In the genomic region with DNA sequence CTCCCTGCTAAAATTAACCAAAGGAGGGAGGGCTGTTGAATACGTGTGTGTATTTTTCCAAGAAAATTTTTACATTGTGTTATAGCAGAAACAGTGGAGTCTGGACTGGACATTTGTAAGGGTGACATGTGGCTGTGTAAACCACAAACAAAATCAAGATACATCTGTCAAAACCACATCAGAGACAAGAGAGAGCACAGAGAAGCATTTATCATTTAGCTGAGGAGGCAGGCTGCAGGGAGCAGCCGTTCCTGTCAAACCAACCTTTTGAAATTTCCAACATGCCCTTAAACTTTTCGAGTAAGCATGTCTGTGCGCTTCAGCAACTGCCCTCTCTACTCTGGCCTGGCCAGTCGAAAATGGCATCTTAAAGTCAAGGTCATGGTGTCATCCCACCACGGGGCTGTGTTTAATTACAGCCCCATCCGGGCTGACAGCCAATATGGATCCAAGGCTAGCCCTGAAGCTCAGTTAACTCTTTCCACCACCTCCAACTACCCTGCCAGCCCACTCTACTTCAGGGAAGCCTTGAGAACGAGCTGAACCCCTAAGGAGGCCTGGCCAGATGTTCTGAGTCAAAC, we compare ENCODE assay signal across 12 cellular contexts. TPM values are rescaled to one million over a fixed set of nuclear protein-coding genes. Genes with fewer than 3 reads are reported as not detected.
A peak's percentile ranks its signal among the peaks of the same experiment; 100 is the strongest.
DNase-seq lines count a peak whose midpoint lies in the region; ATAC-seq and TF ChIP-seq lines count a peak whose summit lies in the region.
"Had no signal": no experiment of that assay in that cellular context is flagged by ENCODE, and none has a peak within 500 bp of the region (broad histone marks: within the 10 kb centered on the region; RNA-seq: fewer than 3 reads in every experiment).

No MANE protein-coding gene starts in this region.

- TF ChIP-seq CTCF in CD4-positive, alpha-beta T cell (IDR thresholded peaks at IDR 0.05): no peak

- H3K27me3 ChIP-seq in CD4-positive, alpha-beta T cell (ENCODE audit: control insufficient read depth, insufficient read depth, low read length): peaks cover 73% of the 10 kb centered on the region
- no peaks in the 10 kb centered on the region for H3K27me3 ChIP-seq in muscle layer of colon (ENCODE audit: control insufficient read depth in 1 of 2, insufficient read depth in 2 of 2, low read length in 2 of 2)
- H3K27me3 ChIP-seq: brain microvascular endothelial cell had no signal

- H3K9me3 Mint-ChIP-seq in CD4-positive, alpha-beta T cell: no peaks in the 10 kb centered on the region
- H3K9me3 Mint-ChIP-seq in activated T-helper 2 cell treated with anti-CD3 and anti-CD28 coated beads, Interferon-gamma antibody, Interleukin-2, Interleukin-4, amounts not matched to agents 10 μg/mL and 5 μg/mL and 100 μg/mL, durations not matched to agents 14 hours and 24 hours and 36 hours: no peaks in the 10 kb centered on the region

- H3K4me1 ChIP-seq in muscle layer of colon (ENCODE audit: insufficient read depth, low read length): peaks cover 51% of the 10 kb centered on the region

- H3K36me3 Mint-ChIP-seq in CD4-positive, alpha-beta T cell (ENCODE audit: low read depth): peaks cover 5% of the 10 kb centered on the region
- H3K36me3 Mint-ChIP-seq in activated T-helper 2 cell treated with anti-CD3 and anti-CD28 coated beads, Interferon-gamma antibody, Interleukin-2, Interleukin-4, amounts not matched to agents 10 μg/mL and 5 μg/mL and 100 μg/mL, durations not matched to agents 14 hours and 24 hours and 36 hours (ENCODE audit: low read depth): no peaks in the 10 kb centered on the region

- no peak overlapping the region for H3K27ac ChIP-seq in CD4-positive, alpha-beta T cell (ENCODE audit: low read depth, low read length)
- H3K27ac ChIP-seq in muscle layer of colon (ENCODE audit: low read depth, low read length): peak overlapping the region; percentile 39
- H3K27ac ChIP-seq: brain microvascular endothelial cell, tibial nerve had no signal

- peaks cover 76% of the 10 kb centered on the region for H3K27me3 Mint-ChIP-seq in CD4-positive, alpha-beta T cell
- H3K27me3 Mint-ChIP-seq in activated T-helper 2 cell treated with anti-CD3 and anti-CD28 coated beads, Interferon-gamma antibody, Interleukin-2, Interleukin-4, amounts not matched to agents 10 μg/mL and 5 μg/mL and 100 μg/mL, durations not matched to agents 14 hours and 24 hours and 36 hours (ENCODE audit: low read depth): peaks cover 77% of the 10 kb centered on the region

- CTCF ChIA-PET in CD4-positive, alpha-beta T cell (lab: Charles Lee): interaction anchor here (1.3 kb wide), 1 partner anchor 10 kb away, joined by 3 read pairs; no protein-coding TSS in a partner anchor

- peak overlapping the region; percentile 25 for H3K9ac ChIP-seq in muscle layer of colon (ENCODE audit: low read length)

- no peak overlapping the region for H3K4me3 Mint-ChIP-seq in CD4-positive, alpha-beta T cell
- H3K4me3 Mint-ChIP-seq in activated T-helper 2 cell treated with anti-CD3 and anti-CD28 coated beads, Interferon-gamma antibody, Interleukin-2, Interleukin-4, amounts not matched to agents 10 μg/mL and 5 μg/mL and 100 μg/mL, durations not matched to agents 14 hours and 24 hours and 36 hours (ENCODE audit: low read depth): no peak overlapping the region

- no peak for DNase-seq in CD4-positive, alpha-beta T cell
- peak; percentile 20 for DNase-seq in RPMI7951 (ENCODE audit: low read depth)
- DNase-seq in activated T-helper 2 cell treated with anti-CD3 and anti-CD28 coated beads, Interferon-gamma antibody, Interleukin-2, Interleukin-4, amounts not matched to agents 10 μg/mL and 5 μg/mL and 100 μg/mL, durations not matched to agents 14 hours and 24 hours and 36 hours (ENCODE audit: low spot score): no peak
- no peak for DNase-seq in COR-L47 (lab: John Stamatoyannopoulos, UW)
- no peak for DNase-seq in NCI-H2107 treated with DMSO at 0.1 percent for 48 hours (lab: John Stamatoyannopoulos, UW; ENCODE audit: unreplicated experiment)
- DNase-seq: activated T-cell treated with anti-CD3 and anti-CD28 coated beads, Interleukin-2, amount 50 U/mL, for 1 hour; brain microvascular endothelial cell; SIG-M5 had no signal

- ATAC-seq in CD4-positive, alpha-beta T cell (ENCODE audit: poor library complexity): no peak
- ATAC-seq in HG02610 (IDR thresholded peaks at IDR 0.05; ENCODE audit: unreplicated experiment) (peak; percentile 53), HG03175 (IDR thresholded peaks at IDR 0.05; ENCODE audit: unreplicated experiment) (no peak)

- intact Hi-C loops in CD4-positive, alpha-beta T cell (cut with DNase I, micrococcal nuclease): no loop called here
- intact Hi-C loops in activated T-helper 2 cell treated with anti-CD3 and anti-CD28 coated beads, Interferon-gamma antibody, Interleukin-2, Interleukin-4, amounts not matched to agents 10 μg/mL and 5 μg/mL and 100 μg/mL, durations not matched to agents 14 hours and 24 hours and 36 hours (cut with micrococcal nuclease): no loop called here

- no peaks in the 10 kb centered on the region for H3K9me3 ChIP-seq in CD4-positive, alpha-beta T cell (ENCODE audit: control insufficient read depth, low read length)
- H3K9me3 ChIP-seq in muscle layer of colon (ENCODE audit: low read length): no peaks in the 10 kb centered on the region
- H3K9me3 ChIP-seq: tibial nerve had no signal

- peaks cover 34% of the 10 kb centered on the region for H3K4me1 Mint-ChIP-seq in CD4-positive, alpha-beta T cell (ENCODE audit: low read depth)
- H3K4me1 Mint-ChIP-seq in activated T-helper 2 cell treated with anti-CD3 and anti-CD28 coated beads, Interferon-gamma antibody, Interleukin-2, Interleukin-4, amounts not matched to agents 10 μg/mL and 5 μg/mL and 100 μg/mL, durations not matched to agents 14 hours and 24 hours and 36 hours (ENCODE audit: low read depth): peaks cover 8% of the 10 kb centered on the region

- H3K27ac Mint-ChIP-seq in CD4-positive, alpha-beta T cell: peak overlapping the region; percentile 34
- H3K27ac Mint-ChIP-seq in activated T-helper 2 cell treated with anti-CD3 and anti-CD28 coated beads, Interferon-gamma antibody, Interleukin-2, Interleukin-4, amounts not matched to agents 10 μg/mL and 5 μg/mL and 100 μg/mL, durations not matched to agents 14 hours and 24 hours and 36 hours: no peak overlapping the region

- H3K36me3 ChIP-seq in muscle layer of colon (ENCODE audit: insufficient read depth, low read length): peaks cover 7% of the 10 kb centered on the region
- H3K36me3 ChIP-seq: tibial nerve had no signal

- H3K4me3 ChIP-seq in muscle layer of colon (ENCODE audit: low read depth in 1 of 2, low read length in 2 of 2): peak overlapping the region in 1 of 2 donors; percentile 4
- H3K4me3 ChIP-seq: tibial nerve had no signal

- POLR2A ChIA-PET in CD4-positive, alpha-beta T cell (lab: Charles Lee): interaction anchor here (1.5 kb wide), 1 partner anchor 9 kb away, joined by 4 read pairs; no protein-coding TSS in a partner anchor

RNA-seq across cellular contexts. Expression of a gene that starts 8.4 kb away (rescaled TPM):
- 1 to 10 TPM; 2.3 to 3.3 TPM for total RNA-seq in CD4-positive, alpha-beta T cell
- total RNA-seq in RPMI7951 (2014; rRNA removed; shearing (Covaris generic)): under 0.01 TPM in 1 of 2 replicates, not detected in the other
- total RNA-seq in activated T-helper 2 cell treated with anti-CD3 and anti-CD28 coated beads, Interferon-gamma antibody, Interleukin-2, Interleukin-4, amounts not matched to agents 10 μg/mL and 5 μg/mL and 100 μg/mL, durations not matched to agents 14 hours and 24 hours and 36 hours: 0.21 TPM in 2 replicates
